Comparison of ENCODE assay signal across 14 cellular contexts in genomic region chr13:32407854-32408253, GRCh38. TPM values are rescaled to one million over a fixed set of nuclear protein-coding genes. Genes with fewer than 3 reads are reported as not detected.
DNase-seq lines count a peak whose midpoint lies in the region; ATAC-seq, FAIRE-seq and TF ChIP-seq lines count a peak whose summit lies in the region.
"Had no signal": no experiment of that assay in that cellular context is flagged by ENCODE, and none has a peak within 500 bp of the region (broad histone marks: within the 10 kb centered on the region; RNA-seq: fewer than 3 reads in every experiment).

No MANE protein-coding gene starts in this region.

- no peaks in the 10 kb centered on the region for H3K27me3 ChIP-seq in GM12878 (replicated peaks in 1 of 2; ENCODE audit: control insufficient read depth in 2 of 2, insufficient read depth in 2 of 2, low read length in 1 of 2)
- H3K27me3 ChIP-seq: MG63 had no signal

- peak; percentile 60 for DNase-seq in activated CD4-positive, alpha-beta T cell treated with anti-CD3 and anti-CD28 coated beads for 36 hours
- DNase-seq in activated CD4-positive, alpha-beta T cell treated with anti-CD3 and anti-CD28 coated beads for 4 hours, result no peak
- no peak for DNase-seq in GM18507 (ENCODE audit: extremely low spot score, insufficient read length, low read depth)
- no peak for DNase-seq in GM12878 (ENCODE audit: low read depth, low spot score)
- no peak for DNase-seq in 8988T
- DNase-seq in NCI-H526 treated with DMSO at 0.1 percent for 48 hours (lab: John Stamatoyannopoulos, UW), result no peak
- DNase-seq in effector CD4-positive, alpha-beta T cell, result no peak
- DNase-seq: HFFc6, MG63, NCI-H1930, nephron progenitor cell, right cardiac atrium had no signal

- 2% methylated on average over 6 of the region's 6 CpGs for WGBS in GM12878 (ENCODE audit: insufficient coverage, insufficient replicate concordance, low lambda C conversion rate, missing lambda C conversion rate)

- TF ChIP-seq RAD21 in GM12878 (IDR thresholded peaks at IDR 0.05; ENCODE audit: insufficient read depth, low read depth, low read length), result no peak

- BruUV-seq in GM12878 (replicated peaks; lab: Mats Ljungman, UMichigan), result no TSS peak

- peak; percentile 82 for FAIRE-seq in GM18507 (lab: Jason Lieb, UNC)
- peak; percentile 56 for FAIRE-seq in GM12878 (lab: Jason Lieb, UNC)
- FAIRE-seq: A549 had no signal

- H3K36me3 ChIP-seq in GM12878 (ENCODE audit: control insufficient read depth in 2 of 2, insufficient read depth in 2 of 2, low read length in 1 of 2), result peaks cover 0 to 2% of the 10 kb centered on the region in 2 experiments; a peak in 1 of 4 replicates
- H3K36me3 ChIP-seq: MG63 had no signal

- SMC1A ChIA-PET in GM12878 (lab: Charles Lee; ENCODE audit: uncharacterized antibody, unreplicated experiment), result interaction anchor here (0.6 to 1.5 kb wide), 6 partner anchors 8 to 44 kb away, joined by 3 to 6 read pairs (median 3); partner anchors contain the start of gene N4BP2L1

- peaks cover 27% of the 10 kb centered on the region for H3K36me3 Mint-ChIP-seq in activated CD4-positive, alpha-beta T cell treated with anti-CD3 and anti-CD28 coated beads for 36 hours (ENCODE audit: low read depth)

- H3K4me2 ChIP-seq in GM12878 (ENCODE audit: control insufficient read depth, insufficient read depth), result peak overlapping the region; percentile 80
- H3K4me2 ChIP-seq: A549 had no signal

- peak overlapping the region; percentile 75 for H2AFZ ChIP-seq in GM12878 (ENCODE audit: control insufficient read depth, low read depth, low read length)

- CTCF ChIA-PET in activated CD4-positive, alpha-beta T cell treated with anti-CD3 and anti-CD28 coated beads for 36 hours (lab: Charles Lee), result interaction anchor here (0.6 to 1.4 kb wide), 3 partner anchors 20 to 1575 kb away, joined by 3 to 5 read pairs (median 3); partner anchors contain the start of gene N4BP2L1
- CTCF ChIA-PET in GM12878 (lab: Yijun Ruan, JAX), result interaction anchor here (0.6 to 1.2 kb wide), 2 partner anchors 17 to 83 kb away, joined by 3 read pairs; no protein-coding TSS in a partner anchor

- peak overlapping the region; percentile 67 for H3K9ac ChIP-seq in GM12878 (ENCODE audit: control insufficient read depth, insufficient read depth, low read length)

- in situ Hi-C loops in GM12878 (cut with MboI), result no loop called here

- no peak for TF ChIP-seq EP300 in GM12878 (IDR thresholded peaks at IDR 0.05; ENCODE audit: borderline replicate concordance in 1 of 2, control insufficient read depth in 1 of 2, low read depth in 2 of 2, low read length in 2 of 2)

- peak; percentile 60 for TF ChIP-seq POLR2A in GM12878 (IDR thresholded peaks at IDR 0.05; ENCODE audit: low read depth, low read length)

- peaks cover 30% of the 10 kb centered on the region for H3K4me1 Mint-ChIP-seq in activated CD4-positive, alpha-beta T cell treated with anti-CD3 and anti-CD28 coated beads for 36 hours

- H3K79me2 ChIP-seq in GM12878 (ENCODE audit: control insufficient read depth, insufficient read depth, low read length), result no peaks in the 10 kb centered on the region

- intact Hi-C loops in activated CD4-positive, alpha-beta T cell treated with anti-CD3 and anti-CD28 coated beads for 36 hours (cut with DNase I, micrococcal nuclease), result loop anchor here (1.0 to 2.0 kb wide), 2 partner anchors 18 to 19 kb away; no protein-coding TSS in a partner anchor
- intact Hi-C loops in GM12878 (cut with micrococcal nuclease; ENCODE audit: unreplicated experiment), result no loop called here

- no peaks in the 10 kb centered on the region for H4K20me1 ChIP-seq in GM12878 (ENCODE audit: control insufficient read depth, insufficient read depth)

- H3K4me3 Mint-ChIP-seq in activated CD4-positive, alpha-beta T cell treated with anti-CD3 and anti-CD28 coated beads for 36 hours, result peak overlapping the region; percentile 68
- H3K4me3 Mint-ChIP-seq: HFFc6 had no signal

- peak overlapping the region; percentile 54 for H3K4me3 ChIP-seq in GM12878
- H3K4me3 ChIP-seq: A549, MG63 had no signal

- peak overlapping the region; percentile 85 for H3K27ac Mint-ChIP-seq in activated CD4-positive, alpha-beta T cell treated with anti-CD3 and anti-CD28 coated beads for 36 hours
- H3K27ac Mint-ChIP-seq: HFFc6, nephron progenitor cell had no signal

- H3K27ac ChIP-seq in GM12878 (ENCODE audit: control insufficient read depth, insufficient read depth), result peak overlapping the region; percentile 66
- H3K27ac ChIP-seq: A549 had no signal

- no peaks in the 10 kb centered on the region for H3K4me1 ChIP-seq in GM12878 (ENCODE audit: control insufficient read depth, insufficient read depth, low read length)
- H3K4me1 ChIP-seq: A549 had no signal

- H3K9me3 ChIP-seq in GM12878 (replicated peaks; ENCODE audit: control insufficient read depth, insufficient read depth, low read length), result no peaks in the 10 kb centered on the region
- H3K9me3 ChIP-seq: A549, MG63 had no signal

- POLR2A ChIA-PET in activated CD4-positive, alpha-beta T cell treated with anti-CD3 and anti-CD28 coated beads for 36 hours (lab: Charles Lee), result interaction anchor here (0.5 to 1.2 kb wide), 3 partner anchors 19 to 1945 kb away, joined by 3 to 4 read pairs (median 4); partner anchors contain the start of gene N4BP2L1
- POLR2A ChIA-PET in GM12878 (lab: Charles Lee), result interaction anchor here (0.6 kb wide), 1 partner anchor 147 kb away, joined by 3 read pairs; no protein-coding TSS in a partner anchor

- ATAC-seq in activated CD4-positive, alpha-beta T cell treated with anti-CD3 and anti-CD28 coated beads for 36 hours, result peak; percentile 91
- ATAC-seq in HG02798 (IDR thresholded peaks at IDR 0.05; ENCODE audit: poor library complexity, unreplicated experiment) (peak; percentile 64), GM12878 (peak; percentile 64)
- ATAC-seq: A549, right cardiac atrium had no signal

- H3K27me3 Mint-ChIP-seq in activated CD4-positive, alpha-beta T cell treated with anti-CD3 and anti-CD28 coated beads for 36 hours, result no peaks in the 10 kb centered on the region

- RAD21 ChIA-PET in GM12878 (lab: Charles Lee; ENCODE audit: unreplicated experiment), result no interaction called here

- H3K9me3 Mint-ChIP-seq in activated CD4-positive, alpha-beta T cell treated with anti-CD3 and anti-CD28 coated beads for 36 hours (ENCODE audit: low read depth), result no peaks in the 10 kb centered on the region
- H3K9me3 Mint-ChIP-seq: HFFc6, nephron progenitor cell had no signal

- no peak for TF ChIP-seq CTCF in GM12878 (IDR thresholded peaks at IDR 0.05 in 2 of 3, conservative IDR thresholded peaks at IDR 0.05 in 1 of 3; ENCODE audit: control insufficient read depth in 2 of 3, extremely low read depth in 1 of 3, insufficient read depth in 1 of 3, low read depth in 3 of 3, low read length in 3 of 3)

TF ChIP-seq in GM12878, 131 proteins besides CTCF, POLR2A, EP300 and RAD21:
- TF ChIP-seq CREM (IDR thresholded peaks at IDR 0.05; ENCODE audit: low read depth) (peak; percentile 52; the same call in 1 of the 2 replicates), JUNB (IDR thresholded peaks at IDR 0.05) (peak; percentile 71; the same call in 1 of the 2 replicates), TAF1 (IDR thresholded peaks at IDR 0.05; ENCODE audit: borderline replicate concordance, low read depth, low read length) (0 out of 2 replicates have a peak, but pooled peaks have one; percentile 11), ZNF217 (IDR thresholded peaks at IDR 0.05) (no peak), CREB1 (IDR thresholded peaks at IDR 0.05; ENCODE audit: low read depth) (no peak), SPI1 (IDR thresholded peaks at IDR 0.05; ENCODE audit: borderline replicate concordance, insufficient read depth, low read depth, low read length) (no peak)
TF ChIP-seq in GM12878: peak in this region for 3.

RNA-seq across cellular contexts. Expression of gene N4BP2L1, which starts 20.1 kb away (rescaled TPM):
- total RNA-seq in activated CD4-positive, alpha-beta T cell treated with anti-CD3 and anti-CD28 coated beads for 36 hours, result 10 to 100 TPM; 16.1 to 16.5 TPM
- 110 and 112 TPM in 2 replicates for total RNA-seq in GM12878 (2013; cell fraction: nucleolus; rRNA removed)
- total RNA-seq in GM12878 (2014; rRNA removed), result 11.6 and 14.7 TPM in 2 replicates
- 14.9 and 15.7 TPM in 2 replicates for total RNA-seq in GM12878 (2014; rRNA removed; fragmentation: Illumina TruSeq; extraction: Trizol)
- total RNA-seq in GM12878 (2021), result 11.2 and 12.0 TPM in 2 replicates
- 13.8 TPM for polyA plus RNA-seq in GM12878 (2011; ENCODE audit: low read depth)
- polyA plus RNA-seq in GM12878 (2011; rRNA removed), result 42.5 and 68.0 TPM in 2 replicates
- 17.0 and 17.1 TPM in 2 replicates for polyA plus RNA-seq in GM12878 (2011; cell fraction: cytosol; rRNA removed)
- 42.6 and 52.4 TPM in 2 replicates for polyA plus RNA-seq in GM12878 (2011; cell fraction: nucleus; rRNA removed)
- polyA plus RNA-seq in GM12878 (2012), result 22.5 and 39.5 TPM in 2 replicates
- polyA plus RNA-seq in GM12878 (2014; fragmentation: Illumina TruSeq; extraction: Trizol), result 16.7 and 21.4 TPM in 2 replicates
- 1 to 10 TPM; 3.3 to 5.7 TPM for polyA plus RNA-seq in GM12878 (2014; fragmentation: Nextera tagmentation; extraction: Ambion mirVana)
- 16.9 and 23.4 TPM in 2 replicates for polyA plus RNA-seq in GM12878 (2014; rRNA removed)
- 10 to 100 TPM; 16.9 to 18.7 TPM for polyA plus RNA-seq in GM12878 (2016; fragmentation: Nextera tagmentation; extraction: Ambion mirVana)
- 14.9 and 16.4 TPM in 2 replicates for polyA minus RNA-seq in GM12878 (2011; rRNA and poly(A)+ RNA removed)
- polyA minus RNA-seq in GM12878 (2011; cell fraction: cytosol; rRNA and poly(A)+ RNA removed), result 3.8 and 7.6 TPM in 2 replicates
- 19.0 and 29.8 TPM in 2 replicates for polyA minus RNA-seq in GM12878 (2011; cell fraction: nucleus; rRNA and poly(A)+ RNA removed)
